ENCODE assay signal across 7 cellular contexts in genomic region chr17:83050651-83051422, GRCh38. TPM values are rescaled to one million over a fixed set of nuclear protein-coding genes. Genes with fewer than 3 reads are reported as not detected.
DNase-seq lines count a peak whose midpoint lies in the region; ATAC-seq, FAIRE-seq and TF ChIP-seq lines count a peak whose summit lies in the region.

No MANE protein-coding gene starts in this region.

- H3K27ac ChIP-seq in OCI-LY7 (ENCODE audit: low read depth, low read length, poor library complexity, severe bottlenecking) (peak overlapping the region; percentile 75), ovary (peak overlapping the region in 1 of 2 donors; percentile 17)

- no peaks in the 10 kb centered on the region for H3K9me2 ChIP-seq in OCI-LY7 (ENCODE audit: insufficient read depth, low read length)

- H3K9me3 ChIP-seq in OCI-LY7 (ENCODE audit: low read length), result no peaks in the 10 kb centered on the region
- no peaks in the 10 kb centered on the region for H3K9me3 ChIP-seq in ovary

- H3K4me1 ChIP-seq in OCI-LY7 (ENCODE audit: insufficient read depth, low read length, poor library complexity, severe bottlenecking) (peaks cover 31% of the 10 kb centered on the region), ovary (ENCODE audit: insufficient read depth) (peaks cover 10% of the 10 kb centered on the region)

- BruUV-seq in OCI-LY7 (replicated peaks; lab: Mats Ljungman, UMichigan), result no TSS peak

- H3K4me3 ChIP-seq in OCI-LY7 (ENCODE audit: low read depth, low read length, poor library complexity, severe bottlenecking) (peak overlapping the region; percentile 74), ovary (peak overlapping the region; percentile 61)

- H3K4me2 ChIP-seq in OCI-LY7 (ENCODE audit: low read length), result peak overlapping the region; percentile 75

- WGBS in ovary, 3 donors, result 22 to 32% (median 29%) methylated on average over 44 to 57 of the region's 57 CpGs

- H2AFZ ChIP-seq in OCI-LY7 (ENCODE audit: low read length), result peak overlapping the region; percentile 52; the same call in 1 of the 2 replicates

- POLR2A ChIA-PET in OCI-LY7 (lab: Charles Lee), result interaction anchor here (1.1 kb wide), 1 partner anchor 26 kb away, joined by 3 read pairs; no protein-coding TSS in a partner anchor

- ATAC-seq in esophagus mucosa, result peak; percentile 66
- no peak for ATAC-seq in HG02884 (IDR thresholded peaks at IDR 0.05; ENCODE audit: unreplicated experiment)
- no peak for ATAC-seq in HG02798 (IDR thresholded peaks at IDR 0.05; ENCODE audit: poor library complexity, unreplicated experiment)

- TF ChIP-seq EP300 in ovary (IDR thresholded peaks at IDR 0.05), result no peak

- no peaks in the 10 kb centered on the region for H4K20me1 ChIP-seq in OCI-LY7 (ENCODE audit: insufficient read depth, low read length)

- H3K36me3 ChIP-seq in OCI-LY7 (ENCODE audit: insufficient read depth, low read length) (peaks cover 27% of the 10 kb centered on the region), ovary (no peaks in the 10 kb centered on the region)

- FAIRE-seq in H54 (lab: Jason Lieb, UNC), result no peak

- no peak for DNase-seq in H54 (ENCODE audit: insufficient read length, low spot score)
- DNase-seq in OCI-LY7 (ENCODE audit: low spot score), result no peak
- DNase-seq in ovary, result peak in 2 of 5 donors; percentile 30 to 61
- no peak for DNase-seq in 8988T

- H3K27me3 ChIP-seq in ovary, result no peaks in the 10 kb centered on the region

- peak; percentile 26; the same call in 1 of the 2 replicates for TF ChIP-seq POLR2A in H54 (IDR thresholded peaks at IDR 0.05; ENCODE audit: low read depth, low read length)
- no peak for TF ChIP-seq POLR2A in ovary (IDR thresholded peaks at IDR 0.05)

- intact Hi-C loops in OCI-LY7 (cut with micrococcal nuclease; ENCODE audit: unreplicated experiment), result loop anchor here (1.0 to 2.0 kb wide), 4 partner anchors 82 to 269 kb away; no protein-coding TSS in a partner anchor
- intact Hi-C loops in ovary (cut with DNase I), result no loop called here

- CTCF ChIA-PET in OCI-LY7 (lab: Charles Lee; ENCODE audit: unreplicated experiment), result no interaction called here

- H3K79me2 ChIP-seq in OCI-LY7 (ENCODE audit: insufficient read depth, low read depth, low read length), result no peaks in the 10 kb centered on the region

- TF ChIP-seq CTCF in OCI-LY7 (conservative IDR thresholded peaks at IDR 0.05; ENCODE audit: low read length), result 0 out of 2 replicates have a peak, but pooled peaks have one; percentile 26
- no peak for TF ChIP-seq CTCF in ovary (IDR thresholded peaks at IDR 0.05)

RNA-seq across cellular contexts. Expression of gene METRNL, which starts 28.6 kb away (rescaled TPM):
- 16.9 and 18.8 TPM in 2 replicates for total RNA-seq in OCI-LY7 (2014; rRNA removed; shearing (Covaris generic))
- total RNA-seq in OCI-LY7 (2022), result 19.3 and 23.3 TPM in 2 replicates
- 152 TPM for total RNA-seq in esophagus mucosa
- total RNA-seq in ovary, result 10 to 100 TPM; 12.9 to 84.3 (median 29.7) TPM
- 10 to 100 TPM in 1 of 2 donors, 1 to 10 TPM in 1; 4.3 to 29.4 TPM for polyA plus RNA-seq in ovary
